ENCODE assay signal across 8 cellular contexts in the genomic region with DNA sequence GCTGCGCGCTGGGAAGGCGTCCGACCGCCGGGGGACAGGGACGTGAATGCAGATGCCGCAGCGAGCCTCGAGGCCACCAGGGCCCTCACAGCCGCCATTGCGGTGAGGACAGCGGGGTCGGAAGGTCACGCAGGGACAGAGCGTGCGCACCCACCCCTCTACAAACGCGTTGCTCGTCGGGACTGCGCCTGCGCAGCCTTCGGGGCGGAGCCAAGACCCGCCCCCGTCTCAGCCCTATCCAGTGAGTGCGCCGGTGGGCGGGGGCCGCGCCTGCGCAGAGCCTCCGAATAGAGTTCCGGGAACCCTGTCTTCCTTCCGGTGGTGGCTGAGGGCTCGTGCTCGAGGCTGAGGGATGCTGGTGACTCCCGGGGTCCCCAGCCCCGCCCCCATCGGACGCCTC.
DNase-seq lines count a peak whose midpoint lies in the region; ATAC-seq and TF ChIP-seq lines count a peak whose summit lies in the region.
"Not testable (repeated sequence)": the region's sequence is repeated elsewhere in the genome, so short reads cannot be mapped to it uniquely, and the experiment has no call there.

No MANE protein-coding gene starts in this region.

- POLR2A ChIA-PET in naive thymus-derived CD4-positive, alpha-beta T cell (lab: Charles Lee): not testable (repeated sequence)

- peak overlapping the region in 8 of 10 donors; percentile 9 to 75 (median 49) for H3K4me3 Mint-ChIP-seq in naive thymus-derived CD4-positive, alpha-beta T cell

- ATAC-seq in GM21381 (IDR thresholded peaks at IDR 0.05; ENCODE audit: unreplicated experiment): peak; percentile 88
- peak; percentile 86 for ATAC-seq in HG03378 (IDR thresholded peaks at IDR 0.05; ENCODE audit: unreplicated experiment)
- peak; percentile 81 for ATAC-seq in foreskin keratinocyte
- peak; percentile 97 for ATAC-seq in naive thymus-derived CD4-positive, alpha-beta T cell

- peak overlapping the region; percentile 42 to 68 (median 58) for H3K4me3 ChIP-seq in BLaER1 treated with 17β-estradiol and CSF1 and Interleukin-3, amounts not matched to agents 10 nM and 100 nM
- H3K4me3 ChIP-seq in naive thymus-derived CD4-positive, alpha-beta T cell (ENCODE audit: low read length): not testable (repeated sequence)

- H3K4me2 ChIP-seq in BLaER1 treated with 17β-estradiol and CSF1 and Interleukin-3, amounts not matched to agents 10 nM and 100 nM: peak overlapping the region in 3 of 11 experiments; percentile 41 to 56 (median 43); a peak in 4 of 22 replicates

- not testable (repeated sequence) for H3K9me3 ChIP-seq in BLaER1 treated with 17β-estradiol and CSF1 and Interleukin-3, amounts not matched to agents 10 nM and 100 nM (replicated peaks in 1 of 11); naive thymus-derived CD4-positive, alpha-beta T cell (ENCODE audit: control insufficient read depth in 2 of 3, low read length in 3 of 3)

- not testable (repeated sequence) for H3K36me3 ChIP-seq in BLaER1 treated with 17β-estradiol and CSF1 and Interleukin-3, amounts not matched to agents 10 nM and 100 nM; naive thymus-derived CD4-positive, alpha-beta T cell (ENCODE audit: control insufficient read depth in 2 of 3, insufficient read depth in 3 of 3, low read length in 3 of 3)

- H3K27ac ChIP-seq in BLaER1 treated with 17β-estradiol and CSF1 and Interleukin-3, amounts not matched to agents 10 nM and 100 nM: peak overlapping the region in 10 of 11 experiments; percentile 42 to 74 (median 66); a peak in 18 of 22 replicates
- H3K27ac ChIP-seq in foreskin keratinocyte: not testable (repeated sequence)
- H3K27ac ChIP-seq in naive thymus-derived CD4-positive, alpha-beta T cell (ENCODE audit: low read depth, low read length): peak overlapping the region; percentile 65

- not testable (repeated sequence) for H3K4me1 ChIP-seq in BLaER1 treated with 17β-estradiol and CSF1 and Interleukin-3, amounts not matched to agents 10 nM and 100 nM; foreskin keratinocyte; naive thymus-derived CD4-positive, alpha-beta T cell (ENCODE audit: control insufficient read depth in 2 of 2, insufficient read depth in 2 of 2, low read length in 2 of 2)

- CTCF ChIA-PET in naive thymus-derived CD4-positive, alpha-beta T cell (lab: Charles Lee): not testable (repeated sequence)

- not testable (repeated sequence) for H3K27me3 ChIP-seq in BLaER1 treated with 17β-estradiol and CSF1 and Interleukin-3, amounts not matched to agents 10 nM and 100 nM; foreskin keratinocyte; naive thymus-derived CD4-positive, alpha-beta T cell (ENCODE audit: control insufficient read depth in 2 of 2, insufficient read depth in 2 of 2, low read length in 2 of 2)

- DNase-seq in T follicular helper cell (ENCODE audit: low read depth) (peak; percentile 95), foreskin keratinocyte (peak; percentile 5 to 49)
- DNase-seq in activated naive CD4-positive, alpha-beta T cell treated with anti-CD3 and anti-CD28 coated beads, Interleukin-2, amount 50 U/mL, for 16 hours: peak; percentile 98
- peak; percentile 92 to 100 (median 97) for DNase-seq in naive thymus-derived CD4-positive, alpha-beta T cell
- peak; percentile 95 to 99 (median 96) for DNase-seq in stimulated activated CD4-positive, alpha-beta T cell treated with anti-CD3 and anti-CD28 coated beads, TNF-alpha, amount 100 ng/mL, for 1 hour (ENCODE audit: low read depth in 3 of 3, low spot score in 1 of 3)

- not testable (repeated sequence) for TF ChIP-seq CTCF in foreskin keratinocyte (conservative IDR thresholded peaks at IDR 0.05)

- not testable (repeated sequence) for H3K27me3 Mint-ChIP-seq in naive thymus-derived CD4-positive, alpha-beta T cell

- intact Hi-C loops in naive thymus-derived CD4-positive, alpha-beta T cell (cut with micrococcal nuclease): not testable (repeated sequence)

- H3K9ac ChIP-seq in BLaER1 treated with 17β-estradiol and CSF1 and Interleukin-3, amounts not matched to agents 10 nM and 100 nM: peak overlapping the region in 10 of 11 experiments; percentile 59 to 77 (median 70); a peak in 18 of 22 replicates

- not testable (repeated sequence) for H3K36me3 Mint-ChIP-seq in naive thymus-derived CD4-positive, alpha-beta T cell

- H3K9me3 Mint-ChIP-seq in naive thymus-derived CD4-positive, alpha-beta T cell: not testable (repeated sequence)

- not testable (repeated sequence) for H4K20me1 ChIP-seq in BLaER1 treated with 17β-estradiol and CSF1 and Interleukin-3, amounts not matched to agents 10 nM and 100 nM

- not testable (repeated sequence) for H3K4me1 Mint-ChIP-seq in naive thymus-derived CD4-positive, alpha-beta T cell

- H3K27ac Mint-ChIP-seq in naive thymus-derived CD4-positive, alpha-beta T cell: peak overlapping the region in 2 of 9 donors; percentile 45 to 55

Comparison
In these comparisons a context has a peak if more than half of its experiments do, and no peak if none do; other contexts are left out.
1. DNase-seq: peak in every context shown above with its lines; median percentile 98 in activated naive CD4-positive, alpha-beta T cell treated with anti-CD3 and anti-CD28 coated beads, Interleukin-2, amount 50 U/mL, for 16 hours; 97 in naive thymus-derived CD4-positive, alpha-beta T cell; 96 in stimulated activated CD4-positive, alpha-beta T cell treated with anti-CD3 and anti-CD28 coated beads, TNF-alpha, amount 100 ng/mL, for 1 hour; 95 in T follicular helper cell; 27 in foreskin keratinocyte.